Comparison of ENCODE assay signal across 18 cellular contexts in the genomic region with DNA sequence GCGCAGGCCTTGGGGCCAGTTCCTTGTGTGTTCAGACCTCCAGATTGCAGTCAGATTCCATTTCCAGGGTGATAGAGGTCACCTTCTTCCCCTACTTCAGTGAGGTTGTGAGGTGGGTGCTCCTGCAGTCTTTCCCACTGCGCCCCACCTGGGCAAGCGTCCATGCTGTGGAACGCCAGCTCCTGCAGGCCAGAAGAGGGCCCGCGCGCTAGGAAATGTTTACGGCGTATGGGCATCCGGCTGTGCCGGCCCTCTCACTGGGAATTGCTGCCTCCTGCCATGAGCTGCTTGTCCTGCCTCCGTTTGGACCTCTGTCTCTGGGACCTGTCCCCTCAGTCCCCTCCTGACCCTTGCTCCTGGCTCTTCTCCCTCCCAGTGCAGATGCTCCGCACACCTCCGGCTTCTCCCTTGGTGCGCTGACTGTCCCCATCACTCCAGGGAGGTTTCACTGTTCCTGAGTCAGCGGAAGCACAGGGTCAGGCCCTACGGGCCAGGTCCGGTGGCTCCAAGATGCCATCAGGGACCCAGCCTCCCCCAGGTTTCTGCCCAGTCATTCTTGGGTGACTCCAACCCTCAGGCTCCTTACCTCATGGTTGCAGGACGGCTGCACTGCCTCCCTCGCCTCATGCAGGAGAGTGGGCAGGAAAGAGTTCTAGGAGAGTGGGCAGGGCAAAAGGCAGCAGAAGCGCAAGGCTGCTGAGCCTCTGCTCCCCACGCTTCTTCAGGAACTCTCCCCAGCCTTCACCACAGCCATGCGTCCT. TPM values are rescaled to one million over a fixed set of nuclear protein-coding genes. Genes with fewer than 3 reads are reported as not detected.
DNase-seq lines count a peak whose midpoint lies in the region; TF ChIP-seq lines count a peak whose summit lies in the region.
"Had no signal": no experiment of that assay in that cellular context is flagged by ENCODE, and none has a peak within 500 bp of the region (broad histone marks: within the 10 kb centered on the region; RNA-seq: fewer than 3 reads in every experiment).

No MANE protein-coding gene starts in this region.

- H3K36me3 ChIP-seq in BLaER1 (peaks cover 100% of the 10 kb centered on the region), HUES6 (ENCODE audit: control insufficient read depth, insufficient read depth, low read length) (peaks cover 98% of the 10 kb centered on the region), osteoblast (ENCODE audit: insufficient read depth, low read length) (peaks cover 75% of the 10 kb centered on the region)

- H3K4me3 ChIP-seq in BLaER1 = no peak overlapping the region; the same call in 1 of the 2 replicates
- no peak overlapping the region for H3K4me3 ChIP-seq in HUES6 (ENCODE audit: low read depth, low read length)
- no peak overlapping the region for H3K4me3 ChIP-seq in fibroblast of villous mesenchyme (ENCODE audit: low read depth, low read length)
- no peak overlapping the region for H3K4me3 ChIP-seq in osteoblast (ENCODE audit: insufficient read depth, low read length)
- H3K4me3 ChIP-seq: HAP-1, PC-9 had no signal

- no peaks in the 10 kb centered on the region for H3K9me3 ChIP-seq in BLaER1
- no peaks in the 10 kb centered on the region for H3K9me3 ChIP-seq in HUES6 (ENCODE audit: control insufficient read depth, insufficient read depth, low read depth, low read length)
- H3K9me3 ChIP-seq in osteoblast (ENCODE audit: low read depth, low read length) = no peaks in the 10 kb centered on the region
- H3K9me3 ChIP-seq: HAP-1 had no signal

- no peak for TF ChIP-seq CTCF in fibroblast of villous mesenchyme (IDR thresholded peaks at IDR 0.05; ENCODE audit: insufficient read depth, low read depth, low read length)
- no peak for TF ChIP-seq CTCF in osteoblast (IDR thresholded peaks at IDR 0.05; ENCODE audit: extremely low read depth, low read depth, low read length)

- peak overlapping the region; percentile 71 for H3K27ac ChIP-seq in BLaER1
- peak overlapping the region; percentile 48; the same call in 1 of the 2 replicates for H3K27ac ChIP-seq in HUES6 (ENCODE audit: low read depth, low read length)
- H3K27ac ChIP-seq in osteoblast (ENCODE audit: low read depth, low read length) = peak overlapping the region; percentile 57
- H3K27ac ChIP-seq: PC-9 had no signal

- no peak overlapping the region for H2AFZ ChIP-seq in osteoblast (ENCODE audit: low read length)
- H2AFZ ChIP-seq: PC-9 had no signal

- peaks cover 2% of the 10 kb centered on the region for H3K79me2 ChIP-seq in osteoblast (ENCODE audit: insufficient read depth, low read length)

- in situ Hi-C loops in KBM-7 (cut with MboI; ENCODE audit: low pct_unique_long_range_greater_than_20kb, low sequenced_read_pairs) = no loop called here

- H3K4me2 ChIP-seq in BLaER1 = peak overlapping the region; percentile 86
- peak overlapping the region; percentile 64 for H3K4me2 ChIP-seq in osteoblast (ENCODE audit: insufficient read depth, low read length)
- H3K4me2 ChIP-seq: PC-9 had no signal

- DNase-seq in fibroblast of villous mesenchyme (ENCODE audit: low read depth) = peak; percentile 20
- DNase-seq in osteoblast (ENCODE audit: insufficient read length, low spot score, missing footprints) = peak; percentile 51
- no peak for DNase-seq in NCI-H345 treated with DMSO at 0.1 percent for 48 hours (lab: John Stamatoyannopoulos, UW; ENCODE audit: unreplicated experiment)
- DNase-seq in KBM-7 = no peak
- DNase-seq in NCI-H2196 (lab: John Stamatoyannopoulos, UW; ENCODE audit: unreplicated experiment) = no peak
- DNase-seq in NCI-H2107 treated with DMSO at 0.1 percent for 48 hours (lab: John Stamatoyannopoulos, UW; ENCODE audit: unreplicated experiment) = no peak
- DNase-seq: AML-193; CD4-positive, alpha-beta T cell; DMS79; NCI-H1436 treated with DMSO at 0.1 percent for 48 hours; NCI-H2081 treated with DMSO at 0.1 percent for 48 hours; NCI-H345; NCI-H69; NK-92 treated with Interleukin-12 subunit alpha and Interleukin-12 subunit beta, amount 100 ng/mL, for 24 hours had no signal

- peaks cover 81% of the 10 kb centered on the region for H3K4me1 ChIP-seq in BLaER1
- peaks cover 3% of the 10 kb centered on the region; the same call in 1 of the 2 replicates for H3K4me1 ChIP-seq in HUES6 (ENCODE audit: control insufficient read depth, insufficient read depth, low read length)
- H3K4me1 ChIP-seq in osteoblast (ENCODE audit: insufficient read depth, low read length) = peaks cover 52% of the 10 kb centered on the region
- H3K4me1 ChIP-seq: HAP-1 had no signal

- 0 out of 2 replicates have a peak overlapping the region, but pooled peaks have one; percentile 7 for H3K9ac ChIP-seq in BLaER1
- no peak overlapping the region for H3K9ac ChIP-seq in HUES6 (ENCODE audit: low read length)

- H4K20me1 ChIP-seq in BLaER1 (peaks cover 100% of the 10 kb centered on the region), osteoblast (ENCODE audit: insufficient read depth, low read length) (peaks cover 14% of the 10 kb centered on the region)

- H3K27me3 ChIP-seq in BLaER1 (no peaks in the 10 kb centered on the region), HUES6 (ENCODE audit: control insufficient read depth, insufficient read depth, low read length) (no peaks in the 10 kb centered on the region), osteoblast (ENCODE audit: insufficient read depth, low read length) (no peaks in the 10 kb centered on the region)

RNA-seq across cellular contexts. Expression of gene SMARCA4, which starts 56.6 kb away (rescaled TPM):
- 92.1 and 96.7 TPM in 2 replicates for total RNA-seq in fibroblast of villous mesenchyme
- total RNA-seq in osteoblast = 52.2 and 52.8 TPM in 2 replicates

Comparison
In these comparisons a context has a peak if more than half of its experiments do, and no peak if none do; other contexts are left out.
1. DNase-seq: peak in fibroblast of villous mesenchyme (single experiment) and osteoblast (single experiment); none in NCI-H345 treated with DMSO at 0.1 percent for 48 hours (single experiment), KBM-7 (single experiment), NCI-H2196 (single experiment) and NCI-H2107 treated with DMSO at 0.1 percent for 48 hours (single experiment).
2. Peak in every context shown above with its lines, with median percentiles within 50 percentile points of each other: H3K27ac ChIP-seq.